24 cellular contexts compared by ENCODE assay signal in the genomic region with DNA sequence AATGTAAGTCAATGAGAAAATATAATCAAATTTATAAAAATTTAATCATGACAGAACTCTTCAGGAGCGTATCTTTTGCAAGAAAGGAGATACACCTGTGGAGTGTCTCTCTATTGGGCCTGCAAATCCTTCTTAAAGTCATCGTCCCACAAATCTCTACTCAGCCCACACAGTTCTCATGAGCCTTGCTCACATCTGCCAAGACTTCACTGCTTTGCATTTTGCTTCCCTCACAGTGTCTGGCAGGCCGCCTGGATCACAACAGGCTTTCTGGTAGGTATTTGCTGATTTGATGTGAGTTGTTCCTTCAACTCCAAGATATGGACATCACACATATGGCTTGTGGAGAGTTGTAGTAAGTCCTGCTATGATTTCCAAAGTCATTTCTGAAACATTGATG.
"Had no signal": no experiment of that assay in that cellular context is flagged by ENCODE, and none has a peak within 500 bp of the region (broad histone marks: within the 10 kb centered on the region; RNA-seq: fewer than 3 reads in every experiment).

No MANE protein-coding gene starts in this region.

- H3K9me3 Mint-ChIP-seq: activated CD4-positive, alpha-beta memory T cell treated with anti-CD3 and anti-CD28 coated beads for 36 hours; activated CD4-positive, alpha-beta T cell treated with anti-CD3 and anti-CD28 coated beads, Interleukin-2, amount 10 ng/mL, durations not matched to agents 24 days and 14 days; activated T-cell treated with anti-CD3 and anti-CD28 coated beads, Interleukin-2, amount 50 U/mL, for 4 hours; activated T-helper 17 cell treated with anti-CD3 and anti-CD28 coated beads, Interleukin-2, amount 50 U/mL, for 72 hours had no signal

- H3K36me3 Mint-ChIP-seq: activated CD4-positive, alpha-beta memory T cell treated with anti-CD3 and anti-CD28 coated beads for 36 hours; brain had no signal

- H3K4me1 Mint-ChIP-seq: activated CD4-positive, alpha-beta T cell treated with anti-CD3 and anti-CD28 coated beads, Interleukin-2, amount 10 ng/mL, durations not matched to agents 24 days and 14 days; activated T-helper 17 cell treated with anti-CD3 and anti-CD28 coated beads, Interleukin-2, amount 50 U/mL, for 72 hours; brain had no signal

- H3K27ac Mint-ChIP-seq: activated CD4-positive, alpha-beta memory T cell treated with anti-CD3 and anti-CD28 coated beads for 36 hours; activated CD4-positive, alpha-beta T cell treated with anti-CD3 and anti-CD28 coated beads, Interleukin-2, amount 10 ng/mL, durations not matched to agents 24 days and 14 days; activated T-helper 17 cell treated with anti-CD3 and anti-CD28 coated beads, Interleukin-2, amount 50 U/mL, for 72 hours; brain had no signal

- H3K27ac ChIP-seq: foreskin keratinocyte, left ventricle myocardium inferior, spleen, upper lobe of left lung, vagina had no signal

- H3K4me3 ChIP-seq: left ventricle myocardium inferior, lung, spleen, upper lobe of left lung, vagina had no signal

- H3K27me3 ChIP-seq: foreskin keratinocyte, upper lobe of left lung, vagina had no signal

- H3K9me3 ChIP-seq: left ventricle myocardium inferior, spleen, upper lobe of left lung, vagina had no signal

- ATAC-seq: activated T-cell treated with anti-CD3 and anti-CD28 coated beads, Interleukin-2, amount 50 U/mL, for 4 hours; activated T-helper 17 cell treated with anti-CD3 and anti-CD28 coated beads, Interleukin-2, amount 50 U/mL, for 72 hours; foreskin keratinocyte; right cardiac atrium; SK-N-SH treated with all-trans-retinoic acid at 6 μM for 48 hours; stimulated activated naive CD8-positive, alpha-beta T cell treated with anti-CD3 and anti-CD28 coated beads, Interleukin-15, Interleukin-2, amounts not matched to agents 100 U/mL and 50 U/mL, for 24 hours had no signal

- DNase-seq: activated CD4-positive, alpha-beta memory T cell treated with anti-CD3 and anti-CD28 coated beads for 36 hours; activated CD4-positive, alpha-beta T cell treated with anti-CD3 and anti-CD28 coated beads, Interleukin-2, amount 10 ng/mL, durations not matched to agents 24 days and 14 days; activated CD4-positive, CD25-positive, alpha-beta regulatory T cell treated with anti-CD3 and anti-CD28 coated beads, Interleukin-2, amount 50 U/mL, for 72 hours; activated CD8-positive, alpha-beta memory T cell treated with anti-CD3 and anti-CD28 coated beads, Interleukin-2, amount 50 U/mL, for 48 hours; activated gamma-delta T cell treated with Interleukin-2 at 50 U/mL for 16 hours; activated naive CD4-positive, alpha-beta T cell treated with anti-CD3 and anti-CD28 coated beads, Interleukin-2, amount 50 U/mL, for 16 hours; activated T-cell treated with anti-CD3 and anti-CD28 coated beads, Interleukin-2, amount 50 U/mL, for 4 hours; cortex of kidney; foreskin keratinocyte; islet precursor cell; left ventricle myocardium inferior; mesendoderm; right cardiac atrium; spleen; stimulated activated CD4-positive, alpha-beta T cell treated with anti-CD3 and anti-CD28 coated beads, Interleukin-4, amount 100 ng/mL, for 1 hour; stimulated activated naive CD8-positive, alpha-beta T cell treated with anti-CD3 and anti-CD28 coated beads, Interleukin-15, Interleukin-2, amounts not matched to agents 100 U/mL and 50 U/mL, for 24 hours; T-helper 2 cell; upper lobe of left lung had no signal

- H3K4me1 ChIP-seq: foreskin keratinocyte, left ventricle myocardium inferior, spleen, upper lobe of left lung, vagina had no signal

- H3K4me3 Mint-ChIP-seq: activated CD4-positive, alpha-beta memory T cell treated with anti-CD3 and anti-CD28 coated beads for 36 hours; activated CD4-positive, alpha-beta T cell treated with anti-CD3 and anti-CD28 coated beads, Interleukin-2, amount 10 ng/mL, durations not matched to agents 24 days and 14 days; activated T-cell treated with anti-CD3 and anti-CD28 coated beads, Interleukin-2, amount 50 U/mL, for 4 hours; activated T-helper 17 cell treated with anti-CD3 and anti-CD28 coated beads, Interleukin-2, amount 50 U/mL, for 72 hours; brain; nephron had no signal

- H3K27me3 Mint-ChIP-seq: activated CD4-positive, alpha-beta memory T cell treated with anti-CD3 and anti-CD28 coated beads for 36 hours; activated CD4-positive, alpha-beta T cell treated with anti-CD3 and anti-CD28 coated beads, Interleukin-2, amount 10 ng/mL, durations not matched to agents 24 days and 14 days had no signal

- H3K36me3 ChIP-seq: left ventricle myocardium inferior, spleen, upper lobe of left lung, vagina had no signal
